Comparison of ENCODE assay signal across 12 cellular contexts in the genomic region with DNA sequence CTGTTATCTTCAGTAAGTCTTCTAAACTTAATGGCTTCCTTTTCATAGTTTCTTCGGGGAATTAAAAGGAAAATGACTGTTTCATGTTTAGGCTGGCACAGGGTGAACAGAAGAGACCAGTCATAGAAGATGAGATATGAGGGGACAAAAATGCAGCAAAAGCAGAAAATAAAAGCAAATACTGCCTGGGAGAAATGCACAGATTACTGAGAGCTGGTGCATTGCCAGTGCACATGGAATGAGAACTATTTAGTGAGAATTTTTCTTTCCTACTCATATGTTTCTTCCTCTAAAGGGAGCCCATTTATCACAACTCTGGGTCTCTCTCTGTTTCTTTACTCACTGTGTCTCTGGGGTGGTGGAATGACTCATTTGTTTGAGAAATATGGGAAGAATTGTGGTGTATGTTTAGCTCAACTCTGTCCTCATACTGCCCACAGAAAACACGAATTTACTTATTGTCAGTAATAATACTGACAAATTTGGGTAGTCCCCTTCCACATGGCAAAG. TPM values are rescaled to one million over a fixed set of nuclear protein-coding genes. Genes with fewer than 3 reads are reported as not detected.
DNase-seq lines count a peak whose midpoint lies in the region; ATAC-seq, FAIRE-seq and TF ChIP-seq lines count a peak whose summit lies in the region.
"Had no signal": no experiment of that assay in that cellular context is flagged by ENCODE, and none has a peak within 500 bp of the region (broad histone marks: within the 10 kb centered on the region; RNA-seq: fewer than 3 reads in every experiment).

No MANE protein-coding gene starts in this region.

- TF ChIP-seq POLR2A in body of pancreas (IDR thresholded peaks at IDR 0.05) (no peak), GM12891 (IDR thresholded peaks at IDR 0.05; ENCODE audit: low read depth, low read length) (no peak)

- H3K27me3 ChIP-seq in body of pancreas = peaks cover 0 to 4% of the 10 kb centered on the region in 2 donors
- no peaks in the 10 kb centered on the region for H3K27me3 ChIP-seq in naive thymus-derived CD4-positive, alpha-beta T cell (ENCODE audit: control insufficient read depth in 2 of 2, insufficient read depth in 2 of 2, low read length in 2 of 2)
- H3K27me3 ChIP-seq: sigmoid colon had no signal

- FAIRE-seq in GM12891 (lab: Jason Lieb, UNC) = no peak

- H3K36me3 Mint-ChIP-seq in naive thymus-derived CD4-positive, alpha-beta T cell = no peaks in the 10 kb centered on the region

- no peaks in the 10 kb centered on the region for H3K9me3 ChIP-seq in body of pancreas
- no peaks in the 10 kb centered on the region for H3K9me3 ChIP-seq in naive thymus-derived CD4-positive, alpha-beta T cell (ENCODE audit: control insufficient read depth in 2 of 3, low read length in 3 of 3)
- H3K9me3 ChIP-seq: sigmoid colon had no signal

- H3K27me3 Mint-ChIP-seq in naive thymus-derived CD4-positive, alpha-beta T cell = peaks cover 0 to 21% (median 0%) of the 10 kb centered on the region in 5 donors

- H3K27ac Mint-ChIP-seq in naive thymus-derived CD4-positive, alpha-beta T cell = no peak overlapping the region

- DNase-seq in GM04503 (ENCODE audit: low read depth) (peak; percentile 99), body of pancreas (peak in 1 of 4 donors; percentile 33), RPMI8226 (no peak), HK-2 (ENCODE audit: unreplicated experiment) (no peak), GM12891 (ENCODE audit: insufficient read length, low spot score) (no peak), DMS 273 (lab: John Stamatoyannopoulos, UW; ENCODE audit: unreplicated experiment) (no peak)
- no peak for DNase-seq in naive thymus-derived CD4-positive, alpha-beta T cell
- DNase-seq: activated CD4-positive, CD25-positive, alpha-beta regulatory T cell; NCI-H187 treated with DMSO at 0.1 percent for 48 hours; sigmoid colon had no signal

- no peaks in the 10 kb centered on the region for H3K4me1 Mint-ChIP-seq in naive thymus-derived CD4-positive, alpha-beta T cell

- no peak overlapping the region for H3K4me3 Mint-ChIP-seq in naive thymus-derived CD4-positive, alpha-beta T cell

- H3K27ac ChIP-seq in body of pancreas = peak overlapping the region; percentile 2 to 42 (median 4)
- no peak overlapping the region for H3K27ac ChIP-seq in naive thymus-derived CD4-positive, alpha-beta T cell (ENCODE audit: low read depth, low read length)
- H3K27ac ChIP-seq: epithelial cell of prostate had no signal

- CTCF ChIA-PET in naive thymus-derived CD4-positive, alpha-beta T cell (lab: Charles Lee) = interaction anchor here (0.7 to 0.8 kb wide), 3 partner anchors 14 to 887 kb away, joined by 3 read pairs; no protein-coding TSS in a partner anchor

- intact Hi-C loops in body of pancreas (cut with DNase I) = no loop called here
- intact Hi-C loops in naive thymus-derived CD4-positive, alpha-beta T cell (cut with micrococcal nuclease) = no loop called here

- 8 to 11% methylated on average over 2 of the region's 2 CpGs for WGBS in body of pancreas, 2 donors

- no peaks in the 10 kb centered on the region for H3K4me1 ChIP-seq in body of pancreas
- no peaks in the 10 kb centered on the region for H3K4me1 ChIP-seq in naive thymus-derived CD4-positive, alpha-beta T cell (ENCODE audit: control insufficient read depth in 2 of 2, insufficient read depth in 2 of 2, low read length in 2 of 2)
- H3K4me1 ChIP-seq: sigmoid colon had no signal

- no peaks in the 10 kb centered on the region for H3K9me3 Mint-ChIP-seq in naive thymus-derived CD4-positive, alpha-beta T cell

- ATAC-seq in HG02798 (IDR thresholded peaks at IDR 0.05; ENCODE audit: poor library complexity, unreplicated experiment) (peak; percentile 56), body of pancreas (peak; percentile 74)
- ATAC-seq in naive thymus-derived CD4-positive, alpha-beta T cell = peak; percentile 41

- no peak overlapping the region for H3K4me3 ChIP-seq in body of pancreas
- no peak overlapping the region for H3K4me3 ChIP-seq in naive thymus-derived CD4-positive, alpha-beta T cell (ENCODE audit: low read length)
- H3K4me3 ChIP-seq: sigmoid colon had no signal

- no peak for TF ChIP-seq CTCF in body of pancreas (IDR thresholded peaks at IDR 0.05)

- POLR2A ChIA-PET in naive thymus-derived CD4-positive, alpha-beta T cell (lab: Charles Lee) = no interaction called here

- no peaks in the 10 kb centered on the region for H3K36me3 ChIP-seq in body of pancreas (replicated peaks in 1 of 2; ENCODE audit: insufficient read depth in 1 of 2, low read depth in 2 of 2)
- no peaks in the 10 kb centered on the region for H3K36me3 ChIP-seq in naive thymus-derived CD4-positive, alpha-beta T cell (ENCODE audit: control insufficient read depth in 2 of 3, insufficient read depth in 3 of 3, low read length in 3 of 3)
- H3K36me3 ChIP-seq: sigmoid colon had no signal

TF ChIP-seq in GM12891, 5 proteins besides CTCF, POLR2A, EP300 and RAD21:
- TF ChIP-seq TAF1 (IDR thresholded peaks at IDR 0.05; ENCODE audit: low read depth, low read length) = no peak
- TF ChIP-seq PAX5 (IDR thresholded peaks at IDR 0.05; ENCODE audit: insufficient read depth, low read length, severe bottlenecking) = no peak
- no peak for TF ChIP-seq POU2F2 (IDR thresholded peaks at IDR 0.05; ENCODE audit: low read depth, low read length)
- TF ChIP-seq POLR2AphosphoS5 (IDR thresholded peaks at IDR 0.05; ENCODE audit: low read depth, low read length) = no peak
- no peak for TF ChIP-seq SPI1 (IDR thresholded peaks at IDR 0.05; ENCODE audit: low read depth, low read length)

RNA-seq across cellular contexts. Expression of gene ANKRD55, which starts 25.9 kb away (rescaled TPM):
- not detected for total RNA-seq in body of pancreas
- 10 to 100 TPM in 4 of 5 experiments, 1 to 10 TPM in 1; 7.1 to 26.4 (median 23.8) TPM for total RNA-seq in naive thymus-derived CD4-positive, alpha-beta T cell
- polyA plus RNA-seq in naive thymus-derived CD4-positive, alpha-beta T cell = 10 to 100 TPM; 48.2 to 89.7 TPM
- polyA plus RNA-seq in GM12891 (2012; ENCODE audit: low read depth, missing spikeins) = not detected

Comparison
In these comparisons a context has a peak if more than half of its experiments do, and no peak if none do; other contexts are left out.
1. RNA of gene ANKRD55, which starts 25.9 kb away (total RNA-seq): 7.1 to 26.4 TPM in naive thymus-derived CD4-positive, alpha-beta T cell; not detected in body of pancreas; every median in the first group is over 4 times any median in the second.
2. Peak in every context shown above with its lines, with median percentiles within 50 percentile points of each other: ATAC-seq.